ENCODE assay signal across 8 cellular contexts in genomic region chr2:206442854-206443734, GRCh38. TPM values are rescaled to one million over a fixed set of nuclear protein-coding genes. Genes with fewer than 3 reads are reported as not detected.
DNase-seq lines count a peak whose midpoint lies in the region; ATAC-seq, FAIRE-seq and TF ChIP-seq lines count a peak whose summit lies in the region.

Gene ADAM23, plus strand, starts transcription at chr2:206443532. Its CDS starts 335 bp downstream, at chr2:206443867.

- H3K9me3 Mint-ChIP-seq in activated naive CD8-positive, alpha-beta T cell treated with anti-CD3 and anti-CD28 coated beads, Interleukin-2, amount 10 ng/mL, durations not matched to agents 7 days and 5 days, result no peaks in the 10 kb centered on the region

- POLR2A ChIA-PET in AG04449 (lab: Yijun Ruan, JAX), result no interaction called here
- POLR2A ChIA-PET in activated naive CD8-positive, alpha-beta T cell treated with anti-CD3 and anti-CD28 coated beads, Interleukin-2, amount 10 ng/mL, durations not matched to agents 7 days and 5 days (lab: Charles Lee), result no interaction called here

- H3K27ac Mint-ChIP-seq in activated naive CD8-positive, alpha-beta T cell treated with anti-CD3 and anti-CD28 coated beads, Interleukin-2, amount 10 ng/mL, durations not matched to agents 7 days and 5 days, result no peak within 1 kb of the TSS

- peaks cover 68% of the 10 kb centered on the region for H3K27me3 Mint-ChIP-seq in activated naive CD8-positive, alpha-beta T cell treated with anti-CD3 and anti-CD28 coated beads, Interleukin-2, amount 10 ng/mL, durations not matched to agents 7 days and 5 days

- CTCF ChIA-PET in AG04449 (lab: Yijun Ruan, JAX), result no interaction called here

- 1% methylated on average over 66 to 81 of the region's 81 CpGs for WGBS in pancreas, 2 donors

- intact Hi-C loops in pancreas (cut with DNase I), result no loop called here

- H3K27me3 ChIP-seq in cardiac muscle cell (peaks cover 37% of the 10 kb centered on the region), pancreas (peaks cover 0 to 12% (median 0%) of the 10 kb centered on the region in 4 donors)

- H3K4me1 ChIP-seq in cardiac muscle cell (ENCODE audit: low read depth), result peaks cover 16% of the 10 kb centered on the region
- H3K4me1 ChIP-seq in pancreas, result peaks cover 0 to 4% (median 0%) of the 10 kb centered on the region in 3 donors

- H3K36me3 Mint-ChIP-seq in activated naive CD8-positive, alpha-beta T cell treated with anti-CD3 and anti-CD28 coated beads, Interleukin-2, amount 10 ng/mL, durations not matched to agents 7 days and 5 days, result no peaks in the 10 kb centered on the region

- H3K4me3 ChIP-seq in AG04449 (ENCODE audit: low read depth, low read length) (peak within 1 kb of the TSS; percentile 62), cardiac muscle cell (peak within 1 kb of the TSS; percentile 82), pancreas (peak within 1 kb of the TSS; percentile 1 to 43 (median 24))

- DNase-seq in AG04449 (ENCODE audit: low read depth, low spot score) (no peak), RPMI7951 (ENCODE audit: low read depth) (peak; percentile 17), cardiac muscle cell (ENCODE audit: low read depth in 1 of 2, low spot score in 1 of 2) (peak; percentile 38 to 74), pancreas (peak in 5 of 6 donors; percentile 9 to 71 (median 26)), mesenteric fat pad (ENCODE audit: low spot score) (no peak)
- DNase-seq in activated naive CD8-positive, alpha-beta T cell treated with anti-CD3 and anti-CD28 coated beads, Interleukin-2, amount 10 ng/mL, durations not matched to agents 7 days and 5 days, result peak; percentile 58

- peaks cover 9% of the 10 kb centered on the region for H3K4me1 Mint-ChIP-seq in activated naive CD8-positive, alpha-beta T cell treated with anti-CD3 and anti-CD28 coated beads, Interleukin-2, amount 10 ng/mL, durations not matched to agents 7 days and 5 days

- H3K27ac ChIP-seq in cardiac muscle cell (no peak within 1 kb of the TSS), pancreas (no peak within 1 kb of the TSS)

- H3K9me3 ChIP-seq in cardiac muscle cell (ENCODE audit: low read depth), result no peaks in the 10 kb centered on the region
- H3K9me3 ChIP-seq in pancreas, result no peaks in the 10 kb centered on the region

- no peaks in the 10 kb centered on the region for H3K36me3 ChIP-seq in cardiac muscle cell
- H3K36me3 ChIP-seq in pancreas, result no peaks in the 10 kb centered on the region

- TF ChIP-seq CTCF in AG04449 (IDR thresholded peaks at IDR 0.05; ENCODE audit: insufficient read depth, low read length, missing control alignments) (peak; percentile 11), cardiac muscle cell (IDR thresholded peaks at IDR 0.05; ENCODE audit: low read depth, low read length) (peak; percentile 11), pancreas (IDR thresholded peaks at IDR 0.05) (no peak)

- ATAC-seq in GM18858 (IDR thresholded peaks at IDR 0.05; ENCODE audit: unreplicated experiment) (peak; percentile 31), HG03439 (IDR thresholded peaks at IDR 0.05; ENCODE audit: unreplicated experiment) (peak; percentile 52), pancreas (peak in 3 of 4 donors; percentile 72 to 76 (median 73))
- ATAC-seq in activated naive CD8-positive, alpha-beta T cell treated with anti-CD3 and anti-CD28 coated beads, Interleukin-2, amount 10 ng/mL, durations not matched to agents 7 days and 5 days (ENCODE audit: low read depth), result peak; percentile 78

- no peak for FAIRE-seq in pancreas (lab: Jason Lieb, UNC)

- peak within 1 kb of the TSS; percentile 84 for H3K4me3 Mint-ChIP-seq in activated naive CD8-positive, alpha-beta T cell treated with anti-CD3 and anti-CD28 coated beads, Interleukin-2, amount 10 ng/mL, durations not matched to agents 7 days and 5 days

RNA-seq across cellular contexts. Expression of gene ADAM23, which starts in this region (rescaled TPM):
- total RNA-seq in RPMI7951 (2014; rRNA removed; shearing (Covaris generic)), result not detected in 2 replicates
- total RNA-seq in activated naive CD8-positive, alpha-beta T cell treated with anti-CD3 and anti-CD28 coated beads, Interleukin-2, amount 10 ng/mL, durations not matched to agents 7 days and 5 days, result 1 to 10 TPM; 1.7 to 3.1 TPM
- total RNA-seq in cardiac muscle cell (9.3 and 11.3 TPM in 2 replicates), pancreas (under 1 TPM; 0.23 to 0.92 (median 0.62) TPM), mesenteric fat pad (1.1 TPM)
- polyA plus RNA-seq in cardiac muscle cell (13.1 and 15.8 TPM in 2 replicates), pancreas (under 1 TPM; 0.11 to 0.54 TPM)

Comparison
In these comparisons a context has a peak if more than half of its experiments do, and no peak if none do; other contexts are left out.
1. Peak in DNase-seq in RPMI7951; RNA of the gene not detected or under 1 TPM.
2. Peak in DNase-seq, ATAC-seq and H3K4me3 ChIP-seq in pancreas; RNA of the gene not detected or under 1 TPM.
3. DNase-seq: peak in activated naive CD8-positive, alpha-beta T cell treated with anti-CD3 and anti-CD28 coated beads, Interleukin-2, amount 10 ng/mL, durations not matched to agents 7 days and 5 days (single experiment) and cardiac muscle cell (2 of 2); none in AG04449 (single experiment) and mesenteric fat pad (single experiment).
4. H3K4me3 ChIP-seq: peak in every context shown above with its lines; median percentile 82 in cardiac muscle cell; 62 in AG04449; 24 in pancreas.
5. CTCF ChIP-seq: peak in AG04449 (single experiment) and cardiac muscle cell (single experiment); none in pancreas (0 of 4).
6. Peak in every context shown above with its lines, with median percentiles within 50 percentile points of each other: ATAC-seq.